Comparison of ENCODE assay signal across 9 cellular contexts in genomic region chr14:67674139-67674479, GRCh38. TPM values are rescaled to one million over a fixed set of nuclear protein-coding genes. Genes with fewer than 3 reads are reported as not detected.
DNase-seq lines count a peak whose midpoint lies in the region; ATAC-seq and TF ChIP-seq lines count a peak whose summit lies in the region.
"Had no signal": no experiment of that assay in that cellular context is flagged by ENCODE, and none has a peak within 500 bp of the region (broad histone marks: within the 10 kb centered on the region; RNA-seq: fewer than 3 reads in every experiment).

No MANE protein-coding gene starts in this region.

- peak overlapping the region; percentile 66 to 96 for H3K4me3 ChIP-seq in CD4-positive, alpha-beta memory T cell (ENCODE audit: low read length in 2 of 2)

- peak overlapping the region; percentile 85 to 94 (median 91) for H3K4me3 Mint-ChIP-seq in CD4-positive, alpha-beta memory T cell
- peak overlapping the region; percentile 96 for H3K4me3 Mint-ChIP-seq in mesothelial cell of epicardium
- peak overlapping the region; percentile 83 for H3K4me3 Mint-ChIP-seq in stimulated activated effector memory CD8-positive, alpha-beta T cell treated with anti-CD3 and anti-CD28 coated beads, Interleukin-12 subunit alpha, Interleukin-12 subunit beta, amount 100 ng/mL, for 72 hours

- peaks cover 0 to 10% of the 10 kb centered on the region in 2 donors for H3K36me3 Mint-ChIP-seq in CD4-positive, alpha-beta memory T cell
- peaks cover 5% of the 10 kb centered on the region for H3K36me3 Mint-ChIP-seq in mesothelial cell of epicardium
- peaks cover 42% of the 10 kb centered on the region for H3K36me3 Mint-ChIP-seq in stimulated activated effector memory CD8-positive, alpha-beta T cell treated with anti-CD3 and anti-CD28 coated beads, Interleukin-12 subunit alpha, Interleukin-12 subunit beta, amount 100 ng/mL, for 72 hours

- H3K9me3 Mint-ChIP-seq in CD4-positive, alpha-beta memory T cell = no peaks in the 10 kb centered on the region
- no peaks in the 10 kb centered on the region for H3K9me3 Mint-ChIP-seq in mesothelial cell of epicardium
- no peaks in the 10 kb centered on the region for H3K9me3 Mint-ChIP-seq in stimulated activated effector memory CD8-positive, alpha-beta T cell treated with anti-CD3 and anti-CD28 coated beads, Interleukin-12 subunit alpha, Interleukin-12 subunit beta, amount 100 ng/mL, for 72 hours

- H3K27me3 Mint-ChIP-seq in CD4-positive, alpha-beta memory T cell = no peaks in the 10 kb centered on the region
- no peaks in the 10 kb centered on the region for H3K27me3 Mint-ChIP-seq in mesothelial cell of epicardium (ENCODE audit: low read depth)

- peak overlapping the region; percentile 72 to 95 (median 84) for H3K27ac Mint-ChIP-seq in CD4-positive, alpha-beta memory T cell
- peak overlapping the region; percentile 90 for H3K27ac Mint-ChIP-seq in mesothelial cell of epicardium
- peak overlapping the region; percentile 90 for H3K27ac Mint-ChIP-seq in stimulated activated effector memory CD8-positive, alpha-beta T cell treated with anti-CD3 and anti-CD28 coated beads, Interleukin-12 subunit alpha, Interleukin-12 subunit beta, amount 100 ng/mL, for 72 hours

- H3K27me3 ChIP-seq in CD4-positive, alpha-beta memory T cell (ENCODE audit: insufficient read depth, low read length) = no peaks in the 10 kb centered on the region

- H3K4me1 ChIP-seq in CD4-positive, alpha-beta memory T cell (ENCODE audit: insufficient read depth, low read length) = peaks cover 52% of the 10 kb centered on the region

- POLR2A ChIA-PET in CD4-positive, alpha-beta memory T cell (lab: Charles Lee; ENCODE audit: partially characterized antibody) = interaction anchor here (0.6 to 3.3 kb wide), 6 partner anchors 18 to 315 kb away, joined by 3 to 28 read pairs (median 6); partner anchors contain the start of genes ATP6V1D, PIGH, RDH11 and ZFYVE26

- H3K9me3 ChIP-seq in CD4-positive, alpha-beta memory T cell (ENCODE audit: control insufficient read depth in 1 of 2, low read length in 2 of 2) = no peaks in the 10 kb centered on the region

- no peak for TF ChIP-seq CTCF in mesothelial cell of epicardium (IDR thresholded peaks at IDR 0.05; ENCODE audit: unreplicated experiment)

- CTCF ChIA-PET in CD4-positive, alpha-beta memory T cell (lab: Charles Lee; ENCODE audit: partially characterized antibody) = interaction anchor here (1.0 to 1.9 kb wide), 6 partner anchors 18 to 74 kb away, joined by 3 to 6 read pairs (median 5); partner anchors contain the start of gene PIGH

- peak in 2 of 5 donors; percentile 52 to 58 for DNase-seq in CD4-positive, alpha-beta memory T cell
- DNase-seq in NCI-H82 treated with DMSO at 0.1 percent for 48 hours (lab: John Stamatoyannopoulos, UW; ENCODE audit: unreplicated experiment) (peak; percentile 16), activated T-cell treated with anti-CD3 and anti-CD28 coated beads for 1 hour (ENCODE audit: low read depth) (peak; percentile 41), epidermal melanocyte (ENCODE audit: insufficient read length, low spot score) (peak; percentile 70), mesothelial cell of epicardium (ENCODE audit: low spot score in 2 of 2, unreplicated experiment in 2 of 2) (peak; percentile 60 to 83)
- DNase-seq in stimulated activated effector memory CD8-positive, alpha-beta T cell treated with anti-CD3 and anti-CD28 coated beads, Interleukin-12 subunit alpha, Interleukin-12 subunit beta, amount 100 ng/mL, for 72 hours (ENCODE audit: low spot score in 2 of 2) = peak; percentile 36 to 67

- intact Hi-C loops in CD4-positive, alpha-beta memory T cell (cut with micrococcal nuclease) = loop anchor here (1.0 to 2.0 kb wide), 5 partner anchors 21 to 1725 kb away; partner anchors contain the start of genes ARG2, ERH, PIGH and RAD51B

- H3K27ac ChIP-seq in CD4-positive, alpha-beta memory T cell (ENCODE audit: low read depth, low read length) = peak overlapping the region; percentile 87

- ATAC-seq in GM19452 (IDR thresholded peaks at IDR 0.05; ENCODE audit: unreplicated experiment) (peak; percentile 38), HG03558 (IDR thresholded peaks at IDR 0.05; ENCODE audit: extremely low read depth, unreplicated experiment) (peak; percentile 25)
- peak; percentile 74 for ATAC-seq in stimulated activated effector memory CD8-positive, alpha-beta T cell treated with anti-CD3 and anti-CD28 coated beads, Interleukin-12 subunit alpha, Interleukin-12 subunit beta, amount 100 ng/mL, for 72 hours

- H3K4me1 Mint-ChIP-seq in CD4-positive, alpha-beta memory T cell = peaks cover 26 to 59% (median 44%) of the 10 kb centered on the region in 4 donors
- H3K4me1 Mint-ChIP-seq in mesothelial cell of epicardium = peaks cover 14% of the 10 kb centered on the region
- peaks cover 43% of the 10 kb centered on the region for H3K4me1 Mint-ChIP-seq in stimulated activated effector memory CD8-positive, alpha-beta T cell treated with anti-CD3 and anti-CD28 coated beads, Interleukin-12 subunit alpha, Interleukin-12 subunit beta, amount 100 ng/mL, for 72 hours

- no peaks in the 10 kb centered on the region for H3K36me3 ChIP-seq in CD4-positive, alpha-beta memory T cell (ENCODE audit: insufficient read depth, low read length)

RNA-seq across cellular contexts. Expression of gene VTI1B, which starts 0.3 kb away (rescaled TPM):
- 10 to 100 TPM; 71.1 to 72.6 TPM for total RNA-seq in CD4-positive, alpha-beta memory T cell
- 10 to 100 TPM; 62.1 to 97.8 TPM for polyA plus RNA-seq in CD4-positive, alpha-beta memory T cell
- total RNA-seq in mesothelial cell of epicardium = 75.7 to 95.0 TPM (median 88.9 TPM) in 3 replicates

RNA-seq across cellular contexts. Expression of gene RDH11, which starts 21.5 kb away (rescaled TPM):
- 10 to 100 TPM; 45.2 to 46.0 TPM for total RNA-seq in CD4-positive, alpha-beta memory T cell
- 10 to 100 TPM; 72.7 to 95.3 TPM for polyA plus RNA-seq in CD4-positive, alpha-beta memory T cell
- total RNA-seq in mesothelial cell of epicardium = 55.3 to 56.1 TPM (median 55.6 TPM) in 3 replicates

RNA-seq across cellular contexts. Expression of gene RDH12, which starts 27.6 kb away (rescaled TPM):
- total RNA-seq in CD4-positive, alpha-beta memory T cell = not detected
- polyA plus RNA-seq in CD4-positive, alpha-beta memory T cell = not detected
- not detected in 3 replicates for total RNA-seq in mesothelial cell of epicardium
- total RNA-seq: activated CD8-positive, alpha-beta memory T cell treated with anti-CD3 and anti-CD28 coated beads for 36 hours had no signal

RNA-seq across cellular contexts. Expression of gene ARG2, which starts 54.4 kb away (rescaled TPM):
- total RNA-seq in CD4-positive, alpha-beta memory T cell = under 1 TPM in 1 of 2 experiments, not detected in 1; 0.55 TPM
- 1 to 10 TPM; 1.3 to 1.4 TPM for polyA plus RNA-seq in CD4-positive, alpha-beta memory T cell
- total RNA-seq in mesothelial cell of epicardium = 2.5 to 4.5 TPM (median 2.9 TPM) in 3 replicates
